8 cellular contexts compared by ENCODE assay signal in genomic region chr2:206765242-206766056, GRCh38. TPM values are rescaled to one million over a fixed set of nuclear protein-coding genes. Genes with fewer than 3 reads are reported as not detected.
DNase-seq lines count a peak whose midpoint lies in the region; ATAC-seq and TF ChIP-seq lines count a peak whose summit lies in the region.

Gene FASTKD2, plus strand, starts transcription at chr2:206765606. Its CDS starts 1,088 bp downstream, at chr2:206766694.
Gene MDH1B, minus strand, starts transcription at chr2:206765328. Its CDS starts 57 bp downstream, at chr2:206765271.

- peak within 1 kb of the TSS; percentile 98 for H3K27ac Mint-ChIP-seq in activated T-helper 1 cell treated with anti-CD3 and anti-CD28 coated beads, Interleukin-12 subunit alpha, Interleukin-12 subunit beta, Interleukin-2, Interleukin-4 antibody, amounts not matched to agents 30 ng/mL and 10 ng/mL and 1 ng/mL, durations not matched to agents 14 hours and 24 hours and 36 hours
- peak within 1 kb of the TSS; percentile 88 to 99 (median 98) for H3K27ac Mint-ChIP-seq in naive B cell
- peak within 1 kb of the TSS; percentile 97 for H3K27ac Mint-ChIP-seq in stimulated activated effector memory CD8-positive, alpha-beta T cell treated with anti-CD3 and anti-CD28 coated beads, Interleukin-12 subunit alpha, Interleukin-12 subunit beta, amount 100 ng/mL, for 72 hours

- peaks cover 30% of the 10 kb centered on the region for H3K4me1 Mint-ChIP-seq in activated T-helper 1 cell treated with anti-CD3 and anti-CD28 coated beads, Interleukin-12 subunit alpha, Interleukin-12 subunit beta, Interleukin-2, Interleukin-4 antibody, amounts not matched to agents 30 ng/mL and 10 ng/mL and 1 ng/mL, durations not matched to agents 14 hours and 24 hours and 36 hours (ENCODE audit: low read depth)
- peaks cover 23 to 35% (median 30%) of the 10 kb centered on the region in 3 donors for H3K4me1 Mint-ChIP-seq in naive B cell
- H3K4me1 Mint-ChIP-seq in stimulated activated effector memory CD8-positive, alpha-beta T cell treated with anti-CD3 and anti-CD28 coated beads, Interleukin-12 subunit alpha, Interleukin-12 subunit beta, amount 100 ng/mL, for 72 hours, result peaks cover 29% of the 10 kb centered on the region

- peak; percentile 19 to 67 for TF ChIP-seq POLR2A in Peyer's patch (IDR thresholded peaks at IDR 0.05)

- peaks cover 25% of the 10 kb centered on the region for H3K36me3 Mint-ChIP-seq in activated T-helper 1 cell treated with anti-CD3 and anti-CD28 coated beads, Interleukin-12 subunit alpha, Interleukin-12 subunit beta, Interleukin-2, Interleukin-4 antibody, amounts not matched to agents 30 ng/mL and 10 ng/mL and 1 ng/mL, durations not matched to agents 14 hours and 24 hours and 36 hours (ENCODE audit: low read depth)
- peaks cover 0 to 9% of the 10 kb centered on the region in 2 donors for H3K36me3 Mint-ChIP-seq in naive B cell
- H3K36me3 Mint-ChIP-seq in stimulated activated effector memory CD8-positive, alpha-beta T cell treated with anti-CD3 and anti-CD28 coated beads, Interleukin-12 subunit alpha, Interleukin-12 subunit beta, amount 100 ng/mL, for 72 hours, result peaks cover 52% of the 10 kb centered on the region

- no peaks in the 10 kb centered on the region for H4K20me1 ChIP-seq in KMS-11 (ENCODE audit: insufficient read depth)
- H4K20me1 ChIP-seq in fibroblast of lung (ENCODE audit: control insufficient read depth, extremely low read depth, insufficient read depth, low read length), result no peaks in the 10 kb centered on the region

- H3K27ac ChIP-seq in KMS-11 (peak within 1 kb of the TSS; percentile 79), Peyer's patch (peak within 1 kb of the TSS; percentile 69 to 84 (median 78)), fibroblast of lung (ENCODE audit: insufficient read depth, low read length) (peak within 1 kb of the TSS; percentile 100)

- H2AFZ ChIP-seq in KMS-11 (ENCODE audit: low read depth) (peak within 1 kb of the TSS; percentile 91), fibroblast of lung (ENCODE audit: low read length) (peak within 1 kb of the TSS; percentile 100)

- H3K4me3 Mint-ChIP-seq in activated T-helper 1 cell treated with anti-CD3 and anti-CD28 coated beads, Interleukin-12 subunit alpha, Interleukin-12 subunit beta, Interleukin-2, Interleukin-4 antibody, amounts not matched to agents 30 ng/mL and 10 ng/mL and 1 ng/mL, durations not matched to agents 14 hours and 24 hours and 36 hours, result peak within 1 kb of the TSS; percentile 97
- peak within 1 kb of the TSS in 6 of 8 donors; percentile 82 to 98 (median 92) for H3K4me3 Mint-ChIP-seq in naive B cell
- H3K4me3 Mint-ChIP-seq in stimulated activated effector memory CD8-positive, alpha-beta T cell treated with anti-CD3 and anti-CD28 coated beads, Interleukin-12 subunit alpha, Interleukin-12 subunit beta, amount 100 ng/mL, for 72 hours, result peak within 1 kb of the TSS; percentile 85

- H3K27me3 ChIP-seq in KMS-11 (ENCODE audit: insufficient read depth, low read depth) (no peaks in the 10 kb centered on the region), Peyer's patch (no peaks in the 10 kb centered on the region), fibroblast of lung (ENCODE audit: control insufficient read depth, insufficient read depth, low read length) (peaks cover 2% of the 10 kb centered on the region)

- H3K79me2 ChIP-seq in KMS-11 (ENCODE audit: insufficient read depth, low read depth), result peaks cover 13% of the 10 kb centered on the region
- peaks cover 27% of the 10 kb centered on the region for H3K79me2 ChIP-seq in fibroblast of lung (ENCODE audit: control insufficient read depth, insufficient read depth, low read length)

- peak within 1 kb of the TSS; percentile 39 for H3K4me3 ChIP-seq in KMS-11 (IDR thresholded peaks at IDR 0.05; ENCODE audit: insufficient read depth, low read depth, low read length)
- peak within 1 kb of the TSS; percentile 59 to 75 (median 66) for H3K4me3 ChIP-seq in Peyer's patch
- peak within 1 kb of the TSS; percentile 89 to 100 (median 95) for H3K4me3 ChIP-seq in fibroblast of lung (replicated peaks in 1 of 4; ENCODE audit: control extremely low read depth in 1 of 4, insufficient read depth in 1 of 4, low read depth in 3 of 4, low read length in 4 of 4)

- intact Hi-C loops in activated T-helper 1 cell treated with anti-CD3 and anti-CD28 coated beads, Interleukin-12 subunit alpha, Interleukin-12 subunit beta, Interleukin-2, Interleukin-4 antibody, amounts not matched to agents 30 ng/mL and 10 ng/mL and 1 ng/mL, durations not matched to agents 14 hours and 24 hours and 36 hours (cut with micrococcal nuclease), result loop anchor here (1.0 to 10.0 kb wide), 14 partner anchors 16 to 1502 kb away; partner anchors contain the start of genes ADAM23, CCNYL1, CREB1 and EEF1B2

- no peaks in the 10 kb centered on the region for H3K9me3 Mint-ChIP-seq in activated T-helper 1 cell treated with anti-CD3 and anti-CD28 coated beads, Interleukin-12 subunit alpha, Interleukin-12 subunit beta, Interleukin-2, Interleukin-4 antibody, amounts not matched to agents 30 ng/mL and 10 ng/mL and 1 ng/mL, durations not matched to agents 14 hours and 24 hours and 36 hours
- no peaks in the 10 kb centered on the region for H3K9me3 Mint-ChIP-seq in naive B cell
- H3K9me3 Mint-ChIP-seq in stimulated activated effector memory CD8-positive, alpha-beta T cell treated with anti-CD3 and anti-CD28 coated beads, Interleukin-12 subunit alpha, Interleukin-12 subunit beta, amount 100 ng/mL, for 72 hours, result no peaks in the 10 kb centered on the region

- peaks cover 4% of the 10 kb centered on the region for H3K27me3 Mint-ChIP-seq in activated T-helper 1 cell treated with anti-CD3 and anti-CD28 coated beads, Interleukin-12 subunit alpha, Interleukin-12 subunit beta, Interleukin-2, Interleukin-4 antibody, amounts not matched to agents 30 ng/mL and 10 ng/mL and 1 ng/mL, durations not matched to agents 14 hours and 24 hours and 36 hours (ENCODE audit: insufficient read depth)
- H3K27me3 Mint-ChIP-seq in naive B cell, result peaks cover 0 to 5% (median 0%) of the 10 kb centered on the region in 3 donors

- no peak for TF ChIP-seq CTCF in KMS-11 (conservative IDR thresholded peaks at IDR 0.05; ENCODE audit: low read depth, low read length)
- no peak for TF ChIP-seq CTCF in Peyer's patch (IDR thresholded peaks at IDR 0.05)
- TF ChIP-seq CTCF in fibroblast of lung (conservative IDR thresholded peaks at IDR 0.05 in 1 of 2, IDR thresholded peaks at IDR 0.05 in 1 of 2; ENCODE audit: low read depth in 1 of 2, low read length in 2 of 2), result no peak

- H3K9ac ChIP-seq in KMS-11 (peak within 1 kb of the TSS; percentile 92), fibroblast of lung (ENCODE audit: insufficient read depth, low read length) (peak within 1 kb of the TSS; percentile 96)

- ATAC-seq in GM21737 (IDR thresholded peaks at IDR 0.05; ENCODE audit: unreplicated experiment) (peak; percentile 93), naive B cell (ENCODE audit: low read depth in 2 of 2) (peak; percentile 80 to 81)
- ATAC-seq in stimulated activated effector memory CD8-positive, alpha-beta T cell treated with anti-CD3 and anti-CD28 coated beads, Interleukin-12 subunit alpha, Interleukin-12 subunit beta, amount 100 ng/mL, for 72 hours, result peak; percentile 93

- H3K4me1 ChIP-seq in KMS-11 (ENCODE audit: low read depth, poor library complexity, severe bottlenecking) (peaks cover 15% of the 10 kb centered on the region), Peyer's patch (peaks cover 0 to 32% (median 0%) of the 10 kb centered on the region in 4 donors), fibroblast of lung (ENCODE audit: control insufficient read depth, extremely low read depth, insufficient read depth, low read length) (no peaks in the 10 kb centered on the region)

- H3K9me3 ChIP-seq in Peyer's patch, result no peaks in the 10 kb centered on the region
- H3K9me3 ChIP-seq in fibroblast of lung (ENCODE audit: control insufficient read depth, insufficient read depth, low read depth, low read length), result no peaks in the 10 kb centered on the region

- H3K4me2 ChIP-seq in KMS-11 (peak within 1 kb of the TSS; percentile 66), fibroblast of lung (ENCODE audit: extremely low read depth, insufficient read depth, low read length) (peak within 1 kb of the TSS; percentile 98)

- H3K36me3 ChIP-seq in KMS-11 (ENCODE audit: insufficient read depth), result no peaks in the 10 kb centered on the region
- H3K36me3 ChIP-seq in Peyer's patch, result peaks cover 0 to 5% (median 0%) of the 10 kb centered on the region in 3 donors
- no peaks in the 10 kb centered on the region for H3K36me3 ChIP-seq in fibroblast of lung (ENCODE audit: control insufficient read depth, insufficient read depth, low read length)

- peak; percentile 87 for DNase-seq in DMS79 (lab: John Stamatoyannopoulos, UW)
- DNase-seq in Peyer's patch, result peak; percentile 80 to 94 (median 85)
- peak; percentile 80 for DNase-seq in activated T-helper 1 cell treated with anti-CD3 and anti-CD28 coated beads, Interleukin-12 subunit alpha, Interleukin-12 subunit beta, Interleukin-2, Interleukin-4 antibody, amounts not matched to agents 30 ng/mL and 10 ng/mL and 1 ng/mL, durations not matched to agents 14 hours and 24 hours and 36 hours (ENCODE audit: low spot score)
- peak; percentile 96 to 97 for DNase-seq in fibroblast of lung (ENCODE audit: low read depth in 2 of 2)
- peak; percentile 88 for DNase-seq in naive B cell
- DNase-seq in stimulated activated effector memory CD8-positive, alpha-beta T cell treated with anti-CD3 and anti-CD28 coated beads, Interleukin-12 subunit alpha, Interleukin-12 subunit beta, amount 100 ng/mL, for 72 hours (ENCODE audit: low spot score in 2 of 2), result peak; percentile 68 to 93

RNA-seq across cellular contexts. Expression of gene FASTKD2, which starts in this region (rescaled TPM):
- total RNA-seq in Peyer's patch (10 to 100 TPM; 15.8 to 34.0 (median 29.8) TPM), fibroblast of lung (37.2 and 37.8 TPM in 2 replicates)
- 32.8 and 36.7 TPM in 2 replicates for total RNA-seq in activated T-helper 1 cell treated with anti-CD3 and anti-CD28 coated beads, Interleukin-12 subunit alpha, Interleukin-12 subunit beta, Interleukin-2, Interleukin-4 antibody, amounts not matched to agents 30 ng/mL and 10 ng/mL and 1 ng/mL, durations not matched to agents 14 hours and 24 hours and 36 hours
- polyA plus RNA-seq in fibroblast of lung (33.4 and 40.6 TPM in 2 replicates), naive B cell (ENCODE audit: low read depth in 6 of 6) (10 to 100 TPM; 16.5 to 25.8 (median 22.2) TPM)
- 17.2 and 20.9 TPM in 2 replicates for polyA plus RNA-seq in fibroblast of lung (2012)
- 8.0 and 9.5 TPM in 2 replicates for polyA minus RNA-seq in fibroblast of lung (ENCODE audit: low replicate concordance)

RNA-seq across cellular contexts. Expression of gene MDH1B, which starts in this region (rescaled TPM):
- total RNA-seq in Peyer's patch, result 10 to 100 TPM in 1 of 4 donors, 1 to 10 TPM in 1, under 1 TPM in 1, not detected in 1; 0.40 to 23.9 (median 1.1) TPM
- 0.20 and 0.36 TPM in 2 replicates for total RNA-seq in activated T-helper 1 cell treated with anti-CD3 and anti-CD28 coated beads, Interleukin-12 subunit alpha, Interleukin-12 subunit beta, Interleukin-2, Interleukin-4 antibody, amounts not matched to agents 30 ng/mL and 10 ng/mL and 1 ng/mL, durations not matched to agents 14 hours and 24 hours and 36 hours
- total RNA-seq in fibroblast of lung, result 0.99 and 1.8 TPM in 2 replicates
- 0.73 and 0.88 TPM in 2 replicates for polyA plus RNA-seq in fibroblast of lung
- polyA plus RNA-seq in fibroblast of lung (2012), result 0.73 and 0.78 TPM in 2 replicates
- not detected in 2 replicates for polyA minus RNA-seq in fibroblast of lung (ENCODE audit: low replicate concordance)
- polyA plus RNA-seq in naive B cell (ENCODE audit: low read depth in 6 of 6), result not detected

Comparison
In these comparisons a context has a peak if more than half of its experiments do, and no peak if none do; other contexts are left out.
1. Peak in every context shown above with its lines: DNase-seq, ATAC-seq, H3K4me3 ChIP-seq and H3K27ac ChIP-seq.
2. H3K4me3 ChIP-seq: peak in every context shown above with its lines; median percentile 95 in fibroblast of lung; 66 in Peyer's patch; 39 in KMS-11.